In genomic region chr6:34529665-34530327, GRCh38 we compare ENCODE assay signal across 15 cellular contexts. TPM values are rescaled to one million over a fixed set of nuclear protein-coding genes. Genes with fewer than 3 reads are reported as not detected.
DNase-seq lines count a peak whose midpoint lies in the region; ATAC-seq and TF ChIP-seq lines count a peak whose summit lies in the region.
"Had no signal": no experiment of that assay in that cellular context is flagged by ENCODE, and none has a peak within 500 bp of the region (broad histone marks: within the 10 kb centered on the region; RNA-seq: fewer than 3 reads in every experiment).

No MANE protein-coding gene starts in this region.

- WGBS in prostate gland, result 67% methylated on average over 10 of the region's 10 CpGs

- TF ChIP-seq POLR2A in prostate gland (IDR thresholded peaks at IDR 0.05), result no peak

- intact Hi-C loops in prostate gland (cut with DNase I), result loop anchor here (5.0 to 10.0 kb wide), 2 partner anchors 78 to 165 kb away; partner anchors contain the start of gene ILRUN
- intact Hi-C loops in activated naive CD4-positive, alpha-beta T cell treated with anti-CD3 and anti-CD28 coated beads for 36 hours (cut with micrococcal nuclease), result loop anchor here (5.0 kb wide), 1 partner anchor 613 kb away; the partner anchor contains the start of gene TCP11

- H3K36me3 Mint-ChIP-seq in chondrocyte (ENCODE audit: low read depth), result no peaks in the 10 kb centered on the region
- H3K36me3 Mint-ChIP-seq in activated naive CD4-positive, alpha-beta T cell treated with anti-CD3 and anti-CD28 coated beads for 36 hours (ENCODE audit: low read depth), result no peaks in the 10 kb centered on the region
- H3K36me3 Mint-ChIP-seq: CD4-positive, CD25-positive, alpha-beta regulatory T cell had no signal

- no peaks in the 10 kb centered on the region for H3K9me3 Mint-ChIP-seq in chondrocyte (ENCODE audit: low read depth)
- no peaks in the 10 kb centered on the region for H3K9me3 Mint-ChIP-seq in activated naive CD4-positive, alpha-beta T cell treated with anti-CD3 and anti-CD28 coated beads for 36 hours
- H3K9me3 Mint-ChIP-seq: activated B cell treated with CpG ODN at 0.5 μM for 24 hours; CD4-positive, CD25-positive, alpha-beta regulatory T cell had no signal

- POLR2A ChIA-PET in HEK293 (lab: Yijun Ruan, JAX), result interaction anchor here (0.7 kb wide), 1 partner anchor 894 kb away, joined by 5 read pairs; no protein-coding TSS in a partner anchor

- H3K4me3 ChIP-seq in HEK293 (ENCODE audit: low read depth, low read length), result no peak overlapping the region
- H3K4me3 ChIP-seq in prostate gland, result no peak overlapping the region
- H3K4me3 ChIP-seq: HAP-1, SK-N-MC had no signal

- peaks cover 8% of the 10 kb centered on the region for H3K4me1 Mint-ChIP-seq in chondrocyte (ENCODE audit: low read depth)
- H3K4me1 Mint-ChIP-seq in activated naive CD4-positive, alpha-beta T cell treated with anti-CD3 and anti-CD28 coated beads for 36 hours (ENCODE audit: low read depth), result peaks cover 6% of the 10 kb centered on the region

- no peaks in the 10 kb centered on the region for H3K27me3 Mint-ChIP-seq in chondrocyte (ENCODE audit: low read depth)
- no peaks in the 10 kb centered on the region for H3K27me3 Mint-ChIP-seq in activated naive CD4-positive, alpha-beta T cell treated with anti-CD3 and anti-CD28 coated beads for 36 hours (ENCODE audit: low read depth)
- H3K27me3 Mint-ChIP-seq: activated B cell treated with CpG ODN at 0.5 μM for 24 hours had no signal

- H3K27ac ChIP-seq in HEK293 (ENCODE audit: extremely low read depth, low read depth, low read length) (no peak overlapping the region), prostate gland (no peak overlapping the region)
- H3K27ac ChIP-seq: SK-N-MC had no signal

- no peak for ATAC-seq in HG03354 (IDR thresholded peaks at IDR 0.05; ENCODE audit: poor library complexity, severe bottlenecking, unreplicated experiment)

- peak; percentile 89 for DNase-seq in NCI-H69 (lab: John Stamatoyannopoulos, UW)
- DNase-seq in globus pallidus (ENCODE audit: low spot score), result peak; percentile 33
- peak; percentile 54 for DNase-seq in prostate gland (ENCODE audit: low spot score)
- no peak for DNase-seq in chondrocyte (ENCODE audit: low spot score)
- no peak for DNase-seq in activated naive CD4-positive, alpha-beta T cell treated with anti-CD3 and anti-CD28 coated beads for 36 hours
- DNase-seq in NCI-H226, result no peak
- DNase-seq: activated B cell treated with CpG ODN at 0.5 μM for 24 hours; activated CD8-positive, alpha-beta memory T cell treated with anti-CD3 and anti-CD28 coated beads, Interleukin-2, amount 50 U/mL, for 48 hours; CD4-positive, CD25-positive, alpha-beta regulatory T cell; dermis blood vessel endothelial cell; NCI-H1417 had no signal

- no peak overlapping the region for H3K4me3 Mint-ChIP-seq in chondrocyte (ENCODE audit: unreplicated experiment)
- H3K4me3 Mint-ChIP-seq in activated naive CD4-positive, alpha-beta T cell treated with anti-CD3 and anti-CD28 coated beads for 36 hours, result no peak overlapping the region
- H3K4me3 Mint-ChIP-seq: activated B cell treated with CpG ODN at 0.5 μM for 24 hours; CD4-positive, CD25-positive, alpha-beta regulatory T cell had no signal

- CTCF ChIA-PET in HEK293 (lab: Yijun Ruan, JAX), result interaction anchor here (0.6 to 4.4 kb wide), 5 partner anchors 20 to 103 kb away, joined by 3 to 46 read pairs (median 3); no protein-coding TSS in a partner anchor
- CTCF ChIA-PET in activated naive CD4-positive, alpha-beta T cell treated with anti-CD3 and anti-CD28 coated beads for 36 hours (lab: Charles Lee), result interaction anchor here (1.0 kb wide), 1 partner anchor 79 kb away, joined by 4 read pairs; no protein-coding TSS in a partner anchor

- no peak for TF ChIP-seq CTCF in HEK293 (tag by site-specific recombination; IDR thresholded peaks at IDR 0.05)
- peak in 3 of 4 experiments; percentile 36 to 66 (median 41) for TF ChIP-seq CTCF in prostate gland (IDR thresholded peaks at IDR 0.05)
- no peak for TF ChIP-seq CTCF in chondrocyte (IDR thresholded peaks at IDR 0.05)

- H3K4me1 ChIP-seq in HEK293 (ENCODE audit: control insufficient read depth, insufficient read depth, low read length), result no peaks in the 10 kb centered on the region
- H3K4me1 ChIP-seq in prostate gland (replicated peaks), result no peaks in the 10 kb centered on the region

- H3K9me3 ChIP-seq in HEK293 (ENCODE audit: control insufficient read depth, insufficient read depth, low read depth, low read length) (no peaks in the 10 kb centered on the region), prostate gland (no peaks in the 10 kb centered on the region)
- H3K9me3 ChIP-seq: HAP-1 had no signal

- H3K27me3 ChIP-seq in prostate gland (replicated peaks; ENCODE audit: insufficient read depth), result no peaks in the 10 kb centered on the region

- H3K36me3 ChIP-seq in HEK293 (ENCODE audit: control insufficient read depth in 2 of 2, insufficient read depth in 1 of 2, low read length in 2 of 2) (no peaks in the 10 kb centered on the region), prostate gland (no peaks in the 10 kb centered on the region)
- H3K36me3 ChIP-seq: HAP-1 had no signal

- no peak overlapping the region for H3K27ac Mint-ChIP-seq in chondrocyte (ENCODE audit: unreplicated experiment)
- H3K27ac Mint-ChIP-seq in activated naive CD4-positive, alpha-beta T cell treated with anti-CD3 and anti-CD28 coated beads for 36 hours, result no peak overlapping the region
- H3K27ac Mint-ChIP-seq: activated B cell treated with CpG ODN at 0.5 μM for 24 hours; CD4-positive, CD25-positive, alpha-beta regulatory T cell had no signal

TF ChIP-seq in HEK293, 187 proteins besides CTCF, POLR2A, EP300 and RAD21:
- TF ChIP-seq PRDM1 (tag by site-specific recombination; IDR thresholded peaks at IDR 0.05) (no peak), ZNF302 (tag by site-specific recombination; IDR thresholded peaks at IDR 0.05; ENCODE audit: low read depth) (no peak), ZSCAN30 (tag by site-specific recombination; IDR thresholded peaks at IDR 0.05) (no peak), ZNF510 (tag by site-specific recombination; IDR thresholded peaks at IDR 0.05; ENCODE audit: insufficient replicate concordance) (no peak), ZNF404 (tag by site-specific recombination; IDR thresholded peaks at IDR 0.05) (no peak), HOXC10 (CRISPR knock-in tag; IDR thresholded peaks at IDR 0.05) (0 out of 2 replicates have a peak, but pooled peaks have one; percentile 9)
- TF ChIP-seq, protein P1, sequence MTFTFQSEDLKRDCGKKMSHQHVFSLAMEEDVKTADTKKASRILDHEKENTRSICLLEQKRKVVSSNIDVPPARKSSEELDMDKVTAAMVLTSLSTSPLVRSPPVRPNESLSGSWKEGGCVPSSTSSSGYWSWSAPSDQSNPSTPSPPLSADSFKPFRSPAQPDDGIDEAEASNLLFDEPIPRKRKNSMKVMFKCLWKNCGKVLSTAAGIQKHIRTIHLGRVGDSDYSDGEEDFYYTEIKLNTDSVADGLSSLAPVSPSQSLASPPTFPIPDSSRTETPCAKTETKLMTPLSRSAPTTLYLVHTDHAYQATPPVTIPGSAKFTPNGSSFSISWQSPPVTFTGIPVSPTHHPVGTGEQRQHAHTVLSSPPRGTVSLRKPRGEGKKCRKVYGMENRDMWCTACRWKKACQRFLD (tag by site-specific recombination; IDR thresholded peaks at IDR 0.05), result no peak
- TF ChIP-seq, protein P2, sequence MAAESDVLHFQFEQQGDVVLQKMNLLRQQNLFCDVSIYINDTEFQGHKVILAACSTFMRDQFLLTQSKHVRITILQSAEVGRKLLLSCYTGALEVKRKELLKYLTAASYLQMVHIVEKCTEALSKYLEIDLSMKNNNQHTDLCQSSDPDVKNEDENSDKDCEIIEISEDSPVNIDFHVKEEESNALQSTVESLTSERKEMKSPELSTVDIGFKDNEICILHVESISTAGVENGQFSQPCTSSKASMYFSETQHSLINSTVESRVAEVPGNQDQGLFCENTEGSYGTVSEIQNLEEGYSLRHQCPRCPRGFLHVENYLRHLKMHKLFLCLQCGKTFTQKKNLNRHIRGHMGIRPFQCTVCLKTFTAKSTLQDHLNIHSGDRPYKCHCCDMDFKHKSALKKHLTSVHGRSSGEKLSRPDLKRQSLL (tag by site-specific recombination; IDR thresholded peaks at IDR 0.05), result 0 out of 2 replicates have a peak, but pooled peaks have one; percentile 14
- TF ChIP-seq, protein P3, sequence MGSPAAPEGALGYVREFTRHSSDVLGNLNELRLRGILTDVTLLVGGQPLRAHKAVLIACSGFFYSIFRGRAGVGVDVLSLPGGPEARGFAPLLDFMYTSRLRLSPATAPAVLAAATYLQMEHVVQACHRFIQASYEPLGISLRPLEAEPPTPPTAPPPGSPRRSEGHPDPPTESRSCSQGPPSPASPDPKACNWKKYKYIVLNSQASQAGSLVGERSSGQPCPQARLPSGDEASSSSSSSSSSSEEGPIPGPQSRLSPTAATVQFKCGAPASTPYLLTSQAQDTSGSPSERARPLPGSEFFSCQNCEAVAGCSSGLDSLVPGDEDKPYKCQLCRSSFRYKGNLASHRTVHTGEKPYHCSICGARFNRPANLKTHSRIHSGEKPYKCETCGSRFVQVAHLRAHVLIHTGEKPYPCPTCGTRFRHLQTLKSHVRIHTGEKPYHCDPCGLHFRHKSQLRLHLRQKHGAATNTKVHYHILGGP (tag by site-specific recombination; IDR thresholded peaks at IDR 0.05), result no peak

RNA-seq across cellular contexts. Expression of gene SPDEF, which starts 26.3 kb away (rescaled TPM):
- total RNA-seq in prostate gland, result 100 to 1,000 TPM; 165 to 738 TPM
- 0.10 TPM in 1 of 3 replicates, not detected in the others for total RNA-seq in chondrocyte
- under 1 TPM; 0.24 to 0.35 TPM for total RNA-seq in activated naive CD4-positive, alpha-beta T cell treated with anti-CD3 and anti-CD28 coated beads for 36 hours

Comparison
In these comparisons a context has a peak if more than half of its experiments do, and no peak if none do; other contexts are left out.
1. CTCF ChIP-seq: peak in prostate gland (3 of 4); none in HEK293 (single experiment) and chondrocyte (single experiment).
2. DNase-seq: peak in NCI-H69 (single experiment), globus pallidus (single experiment) and prostate gland (single experiment); none in chondrocyte (single experiment), activated naive CD4-positive, alpha-beta T cell treated with anti-CD3 and anti-CD28 coated beads for 36 hours (single experiment) and NCI-H226 (single experiment).
3. RNA of gene SPDEF, which starts 26.3 kb away (total RNA-seq): 165 to 738 TPM in prostate gland; 0.24 to 0.35 TPM in activated naive CD4-positive, alpha-beta T cell treated with anti-CD3 and anti-CD28 coated beads for 36 hours and 0.10 TPM in chondrocyte; every median in the first group is over 100 times any median in the second.